ENCODE assay signal across 23 cellular contexts in genomic region chr14:83969998-83970397, GRCh38.
"Had no signal": no experiment of that assay in that cellular context is flagged by ENCODE, and none has a peak within 500 bp of the region (broad histone marks: within the 10 kb centered on the region; RNA-seq: fewer than 3 reads in every experiment).

No MANE protein-coding gene starts in this region.

- H3K4me3 ChIP-seq: MG63, SJSA1, SK-N-MC had no signal

- H3K27ac ChIP-seq: HL-60, SJSA1, SK-N-MC had no signal

- H3K27me3 ChIP-seq: MG63, SJSA1 had no signal

- H3K9me3 ChIP-seq: MG63, SJSA1 had no signal

- FAIRE-seq: HTR-8/SVneo, RCC 7860 had no signal

- H3K4me1 ChIP-seq: SJSA1 had no signal

- DNase-seq: Karpas-422, KG1, MG63, NCI-H1092 treated with DMSO at 0.1 percent for 48 hours, NCI-H1436, NCI-H187, NCI-H2029, NCI-H2081 treated with DMSO at 0.1 percent for 48 hours, NCI-H2171, NCI-H226, NCI-H446, NCI-H510A, NCI-H524 treated with DMSO at 0.1 percent for 48 hours, NCI-H69, NCI-H774, Right ventricle myocardium superior, RPMI8226, SIG-M5 had no signal

- H3K36me3 ChIP-seq: MG63, SJSA1 had no signal
